ENCODE assay signal across 9 cellular contexts in genomic region chr22:39149915-39150847, GRCh38. TPM values are rescaled to one million over a fixed set of nuclear protein-coding genes. Genes with fewer than 3 reads are reported as not detected.
DNase-seq lines count a peak whose midpoint lies in the region; ATAC-seq lines count a peak whose summit lies in the region.
"Had no signal": no experiment of that assay in that cellular context is flagged by ENCODE, and none has a peak within 500 bp of the region (broad histone marks: within the 10 kb centered on the region; RNA-seq: fewer than 3 reads in every experiment).

No MANE protein-coding gene starts in this region.

- H3K4me3 ChIP-seq in H7 (ENCODE audit: insufficient read depth, low read depth, low read length), result no peak overlapping the region

- POLR2A ChIA-PET in activated CD4-positive, alpha-beta memory T cell treated with anti-CD3 and anti-CD28 coated beads, Interleukin-2, amount 10 ng/mL, durations not matched to agents 7 days and 5 days (lab: Charles Lee), result interaction anchor here (1.0 to 6.3 kb wide), 3 partner anchors 24 to 276 kb away, joined by 3 to 61 read pairs (median 3); partner anchors contain the start of gene RPL3

- CTCF ChIA-PET in activated CD4-positive, alpha-beta memory T cell treated with anti-CD3 and anti-CD28 coated beads, Interleukin-2, amount 10 ng/mL, durations not matched to agents 7 days and 5 days (lab: Charles Lee), result interaction anchor here (0.9 to 2.5 kb wide), 3 partner anchors 135 to 167 kb away, joined by 3 to 11 read pairs (median 3); no protein-coding TSS in a partner anchor

- H3K27ac Mint-ChIP-seq in activated CD4-positive, alpha-beta memory T cell treated with anti-CD3 and anti-CD28 coated beads, Interleukin-2, amount 10 ng/mL, durations not matched to agents 7 days and 5 days, result no peak overlapping the region
- peak overlapping the region; percentile 69 to 85 (median 82) for H3K27ac Mint-ChIP-seq in immature natural killer cell
- H3K27ac Mint-ChIP-seq in stimulated activated naive B cell treated with anti-CD40 and anti-IgM and Interleukin-4, amounts not matched to agents 10 μg/mL and 1 μg/mL and 100 μg/mL, for 72 hours, result peak overlapping the region; percentile 42

- H3K4me1 Mint-ChIP-seq in activated CD4-positive, alpha-beta memory T cell treated with anti-CD3 and anti-CD28 coated beads, Interleukin-2, amount 10 ng/mL, durations not matched to agents 7 days and 5 days, result peaks cover 56% of the 10 kb centered on the region
- peaks cover 44 to 45% of the 10 kb centered on the region in 2 donors for H3K4me1 Mint-ChIP-seq in immature natural killer cell
- peaks cover 46 to 58% of the 10 kb centered on the region in 2 donors for H3K4me1 Mint-ChIP-seq in stimulated activated naive B cell treated with anti-CD40 and anti-IgM and Interleukin-4, amounts not matched to agents 10 μg/mL and 1 μg/mL and 100 μg/mL, for 72 hours

- no peak for ATAC-seq in stimulated activated naive B cell treated with anti-CD40 and anti-IgM and Interleukin-4, amounts not matched to agents 10 μg/mL and 1 μg/mL and 100 μg/mL, for 72 hours (replicated peaks)
- no peak for ATAC-seq in HG03135 (IDR thresholded peaks at IDR 0.05; ENCODE audit: unreplicated experiment)
- ATAC-seq in GM21360 (IDR thresholded peaks at IDR 0.05; ENCODE audit: unreplicated experiment), result no peak
- no peak for ATAC-seq in HG03039 (IDR thresholded peaks at IDR 0.05; ENCODE audit: unreplicated experiment)

- H3K4me3 Mint-ChIP-seq in activated CD4-positive, alpha-beta memory T cell treated with anti-CD3 and anti-CD28 coated beads, Interleukin-2, amount 10 ng/mL, durations not matched to agents 7 days and 5 days, result peak overlapping the region; percentile 64
- peak overlapping the region in 4 of 5 donors; percentile 67 to 79 (median 77) for H3K4me3 Mint-ChIP-seq in immature natural killer cell
- peak overlapping the region in 1 of 2 donors; percentile 48 for H3K4me3 Mint-ChIP-seq in stimulated activated naive B cell treated with anti-CD40 and anti-IgM and Interleukin-4, amounts not matched to agents 10 μg/mL and 1 μg/mL and 100 μg/mL, for 72 hours

- H3K9me3 Mint-ChIP-seq in activated CD4-positive, alpha-beta memory T cell treated with anti-CD3 and anti-CD28 coated beads, Interleukin-2, amount 10 ng/mL, durations not matched to agents 7 days and 5 days, result no peaks in the 10 kb centered on the region
- peaks cover 0 to 1% (median 0%) of the 10 kb centered on the region in 6 donors for H3K9me3 Mint-ChIP-seq in immature natural killer cell
- no peaks in the 10 kb centered on the region for H3K9me3 Mint-ChIP-seq in stimulated activated naive B cell treated with anti-CD40 and anti-IgM and Interleukin-4, amounts not matched to agents 10 μg/mL and 1 μg/mL and 100 μg/mL, for 72 hours

- H3K27me3 ChIP-seq in H7 (ENCODE audit: control insufficient read depth, insufficient read depth, low read length), result peaks cover 23% of the 10 kb centered on the region

- H3K27me3 Mint-ChIP-seq in activated CD4-positive, alpha-beta memory T cell treated with anti-CD3 and anti-CD28 coated beads, Interleukin-2, amount 10 ng/mL, durations not matched to agents 7 days and 5 days, result peaks cover 20% of the 10 kb centered on the region
- H3K27me3 Mint-ChIP-seq in immature natural killer cell (ENCODE audit: low read depth in 3 of 3), result peaks cover 0 to 13% (median 3%) of the 10 kb centered on the region in 3 donors
- H3K27me3 Mint-ChIP-seq in stimulated activated naive B cell treated with anti-CD40 and anti-IgM and Interleukin-4, amounts not matched to agents 10 μg/mL and 1 μg/mL and 100 μg/mL, for 72 hours, result peaks cover 14 to 16% of the 10 kb centered on the region in 2 donors

- DNase-seq in H7 (peak; percentile 73), immature natural killer cell (no peak), dermis blood vessel endothelial cell (no peak)
- DNase-seq in activated CD4-positive, alpha-beta memory T cell treated with anti-CD3 and anti-CD28 coated beads, Interleukin-2, amount 10 ng/mL, durations not matched to agents 7 days and 5 days, result no peak
- DNase-seq in stimulated activated naive B cell treated with anti-CD40 and anti-IgM and Interleukin-4, amounts not matched to agents 10 μg/mL and 1 μg/mL and 100 μg/mL, for 72 hours, result no peak
- DNase-seq: NCI-H2227 treated with DMSO at 0.1 percent for 48 hours had no signal

- H3K36me3 Mint-ChIP-seq in activated CD4-positive, alpha-beta memory T cell treated with anti-CD3 and anti-CD28 coated beads, Interleukin-2, amount 10 ng/mL, durations not matched to agents 7 days and 5 days (ENCODE audit: low read depth), result peaks cover 14% of the 10 kb centered on the region
- no peaks in the 10 kb centered on the region for H3K36me3 Mint-ChIP-seq in immature natural killer cell
- H3K36me3 Mint-ChIP-seq in stimulated activated naive B cell treated with anti-CD40 and anti-IgM and Interleukin-4, amounts not matched to agents 10 μg/mL and 1 μg/mL and 100 μg/mL, for 72 hours, result peaks cover 1 to 8% of the 10 kb centered on the region in 2 donors

- no peaks in the 10 kb centered on the region; the same call in 1 of the 2 replicates for H3K36me3 ChIP-seq in H7 (replicated peaks; ENCODE audit: control insufficient read depth, insufficient read depth, low read length)

RNA-seq across cellular contexts. Expression of gene CBX7, which starts 2.3 kb away (rescaled TPM):
- 4.5 and 5.4 TPM in 2 replicates for total RNA-seq in H7 (2014; rRNA removed; shearing (Covaris generic))
- total RNA-seq in activated CD4-positive, alpha-beta memory T cell treated with anti-CD3 and anti-CD28 coated beads, Interleukin-2, amount 10 ng/mL, durations not matched to agents 7 days and 5 days, result 10 to 100 TPM; 24.9 to 25.0 TPM
- 1 to 10 TPM; 4.5 to 9.6 (median 9.1) TPM for polyA plus RNA-seq in immature natural killer cell
- total RNA-seq in dermis blood vessel endothelial cell, result 6.4 and 9.5 TPM in 2 replicates

RNA-seq across cellular contexts. Expression of gene APOBEC3H, which starts 53.1 kb away (rescaled TPM):
- total RNA-seq in H7 (2014; rRNA removed; shearing (Covaris generic)), result 0.52 TPM in 1 of 2 replicates, not detected in the other
- total RNA-seq in activated CD4-positive, alpha-beta memory T cell treated with anti-CD3 and anti-CD28 coated beads, Interleukin-2, amount 10 ng/mL, durations not matched to agents 7 days and 5 days, result 100 to 1,000 TPM; 126 to 128 TPM
- 10 to 100 TPM; 16.7 to 22.2 (median 21.7) TPM for polyA plus RNA-seq in immature natural killer cell
- not detected in 2 replicates for total RNA-seq in dermis blood vessel endothelial cell

Comparison
In these comparisons a context has a peak if more than half of its experiments do, and no peak if none do; other contexts are left out.
1. RNA of gene APOBEC3H, which starts 53.1 kb away (total RNA-seq): 126 to 128 TPM in activated CD4-positive, alpha-beta memory T cell treated with anti-CD3 and anti-CD28 coated beads, Interleukin-2, amount 10 ng/mL, durations not matched to agents 7 days and 5 days; 0.52 TPM in H7 and not detected in dermis blood vessel endothelial cell; every median in the first group is over 10 times any median in the second.